Comparison of ENCODE assay signal across 8 cellular contexts in the genomic region with DNA sequence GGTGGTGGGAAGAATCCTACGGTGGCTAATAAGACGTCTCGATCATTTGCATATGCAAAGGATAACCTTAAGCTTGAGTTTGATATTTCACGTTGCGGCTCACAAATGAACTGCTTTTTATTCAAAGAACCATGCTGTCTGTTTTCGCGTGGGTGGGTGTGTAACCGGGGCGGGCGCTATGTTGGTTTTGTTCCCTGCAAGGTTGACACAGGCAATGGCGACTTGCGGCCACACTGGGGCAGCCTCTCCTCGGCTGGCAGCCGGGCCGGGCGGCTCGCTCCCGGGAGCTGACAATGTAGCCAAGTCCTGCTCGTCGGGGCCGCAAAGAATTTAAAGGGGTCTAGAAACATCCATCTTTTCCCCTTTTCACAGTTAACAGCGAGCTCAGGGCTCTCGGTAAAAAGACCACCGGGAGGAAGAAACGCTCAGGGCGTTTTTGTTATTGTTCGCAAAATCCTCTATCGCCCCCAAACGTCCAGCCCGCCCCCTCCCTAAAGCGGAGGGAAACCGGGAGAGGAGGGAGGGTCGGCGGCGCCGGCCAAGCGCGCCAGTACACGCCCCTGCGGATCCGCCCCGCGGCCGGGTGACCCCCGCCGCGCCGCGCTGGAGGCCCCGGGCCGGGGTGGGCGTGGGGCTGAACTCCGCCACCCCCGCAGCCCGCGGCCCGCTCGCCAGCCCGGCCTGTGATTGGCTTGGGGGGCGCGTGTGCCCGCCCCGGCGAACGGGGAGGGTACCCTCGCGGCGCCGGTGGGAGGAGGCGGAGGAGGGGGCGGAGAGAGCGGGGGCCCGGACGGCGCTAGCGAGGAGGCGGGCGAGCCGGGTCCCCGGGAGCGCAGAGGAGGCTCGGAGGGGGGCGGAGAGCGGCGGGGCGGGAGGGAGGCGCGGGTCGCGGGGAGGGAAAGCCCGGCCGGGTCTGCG. TPM values are rescaled to one million over a fixed set of nuclear protein-coding genes. Genes with fewer than 3 reads are reported as not detected.
DNase-seq lines count a peak whose midpoint lies in the region; ATAC-seq, FAIRE-seq and TF ChIP-seq lines count a peak whose summit lies in the region.

NEDD4L (plus strand) TSS at position 775 of the 918 bp plus-strand sequence. CDS start 435 bp downstream, outside the sequence.

- H3K4me2 ChIP-seq in astrocyte (ENCODE audit: low read length), result peak within 1 kb of the TSS; percentile 96

- H2AFZ ChIP-seq in astrocyte (ENCODE audit: low read depth, low read length), result peak within 1 kb of the TSS; percentile 82

- peak; percentile 69 for TF ChIP-seq CTCF in astrocyte (IDR thresholded peaks at IDR 0.05; ENCODE audit: insufficient read depth, low read depth, low read length)
- TF ChIP-seq CTCF in vagina (IDR thresholded peaks at IDR 0.05), result peak; percentile 36 to 64 (median 63)

- no peak for FAIRE-seq in astrocyte (lab: Jason Lieb, UNC)

- H3K27me3 ChIP-seq in astrocyte (ENCODE audit: insufficient read depth, low read length) (no peaks in the 10 kb centered on the region), vagina (no peaks in the 10 kb centered on the region)

- H3K4me1 ChIP-seq in astrocyte (ENCODE audit: insufficient read depth, low read length), result peaks cover 33% of the 10 kb centered on the region
- peaks cover 25% of the 10 kb centered on the region for H3K4me1 ChIP-seq in vagina

- H3K36me3 ChIP-seq in astrocyte (ENCODE audit: insufficient read depth, low read length), result no peaks in the 10 kb centered on the region
- H3K36me3 ChIP-seq in vagina, result no peaks in the 10 kb centered on the region

- no peaks in the 10 kb centered on the region for H3K9me3 ChIP-seq in astrocyte (ENCODE audit: insufficient read depth, low read depth, low read length)
- no peaks in the 10 kb centered on the region for H3K9me3 ChIP-seq in vagina

- intact Hi-C loops in vagina (cut with DNase I), result no loop called here

- no peaks in the 10 kb centered on the region for H3K9me3 Mint-ChIP-seq in astrocyte (ENCODE audit: unreplicated experiment)

- H3K27ac Mint-ChIP-seq in astrocyte (ENCODE audit: unreplicated experiment), result peak within 1 kb of the TSS; percentile 90

- ATAC-seq in GM18499 (IDR thresholded peaks at IDR 0.05; ENCODE audit: insufficient read depth, unreplicated experiment) (peak; percentile 62), HG02884 (IDR thresholded peaks at IDR 0.05; ENCODE audit: unreplicated experiment) (peak; percentile 79)

- H4K20me1 ChIP-seq in astrocyte (ENCODE audit: insufficient read depth, low read length), result no peaks in the 10 kb centered on the region

- TF ChIP-seq POLR2A in vagina (IDR thresholded peaks at IDR 0.05), result no peak

- H3K4me3 ChIP-seq in astrocyte (ENCODE audit: insufficient read depth, low read depth, low read length) (peak within 1 kb of the TSS; percentile 80), vagina (peak within 1 kb of the TSS; percentile 70 to 74)

- peak within 1 kb of the TSS; percentile 66 for H3K27ac ChIP-seq in astrocyte (ENCODE audit: low read depth, low read length)
- H3K27ac ChIP-seq in vagina, result peak within 1 kb of the TSS; percentile 85

- H3K4me3 Mint-ChIP-seq in astrocyte (ENCODE audit: unreplicated experiment), result peak within 1 kb of the TSS; percentile 99

- peaks cover 3% of the 10 kb centered on the region for H3K27me3 Mint-ChIP-seq in astrocyte (ENCODE audit: low read depth, unreplicated experiment)

- peak within 1 kb of the TSS; percentile 88 for H3K9ac ChIP-seq in astrocyte (ENCODE audit: low read length)

- peaks cover 14% of the 10 kb centered on the region for H3K4me1 Mint-ChIP-seq in astrocyte (ENCODE audit: low read depth, unreplicated experiment)

- H3K36me3 Mint-ChIP-seq in astrocyte (ENCODE audit: low read depth, unreplicated experiment), result peaks cover 1% of the 10 kb centered on the region

- H3K79me2 ChIP-seq in astrocyte (ENCODE audit: insufficient read depth, low read length), result peaks cover 2% of the 10 kb centered on the region

- DNase-seq in NCI-H1436 treated with DMSO at 0.1 percent for 48 hours (lab: John Stamatoyannopoulos, UW) (peak; percentile 42), T-helper 22 cell (ENCODE audit: low read depth) (peak; percentile 49), astrocyte (ENCODE audit: low read depth) (peak; percentile 70), hepatic stellate cell (ENCODE audit: low spot score) (peak; percentile 81), renal cortical epithelial cell (ENCODE audit: low read depth) (peak; percentile 66), vagina (ENCODE audit: extremely low spot score in 2 of 2) (peak in 1 of 2 donors; percentile 94)

RNA-seq across cellular contexts. Expression of gene NEDD4L, which starts in this region (rescaled TPM):
- total RNA-seq in astrocyte (67.5 and 93.9 TPM in 2 replicates), renal cortical epithelial cell (51.9 and 80.2 TPM in 2 replicates), vagina (42.2 TPM)
